ENCODE assay signal across 33 cellular contexts in the genomic region with DNA sequence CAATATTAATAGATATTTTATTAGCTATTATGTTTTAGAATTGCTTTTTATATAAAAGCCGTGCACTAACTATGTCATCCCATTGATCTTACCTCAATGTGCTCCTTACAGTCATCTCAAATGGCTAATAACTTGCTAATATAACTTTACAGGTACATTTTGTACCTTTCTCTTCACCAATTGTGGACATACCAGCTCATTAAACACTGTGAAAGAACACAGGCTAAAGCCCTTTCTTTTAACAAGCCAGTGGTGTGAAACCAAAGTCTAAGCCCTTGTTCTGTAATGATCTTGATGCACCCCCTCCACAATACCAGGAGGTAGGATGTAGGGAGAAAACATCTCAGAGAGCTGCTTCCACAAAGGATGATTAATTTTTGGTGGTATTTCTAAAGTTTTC.
DNase-seq lines count a peak whose midpoint lies in the region; ATAC-seq and TF ChIP-seq lines count a peak whose summit lies in the region.
"Had no signal": no experiment of that assay in that cellular context is flagged by ENCODE, and none has a peak within 500 bp of the region (broad histone marks: within the 10 kb centered on the region; RNA-seq: fewer than 3 reads in every experiment).

No MANE protein-coding gene starts in this region.

- peaks cover 3% of the 10 kb centered on the region for H3K36me3 Mint-ChIP-seq in neural progenitor cell
- H3K36me3 Mint-ChIP-seq: CD14-positive monocyte; CD4-positive, CD25-positive, alpha-beta regulatory T cell had no signal

- H3K9me3 ChIP-seq in neural progenitor cell (ENCODE audit: low read depth) = no peaks in the 10 kb centered on the region
- H3K9me3 ChIP-seq: A549, BE2C, Caco-2 had no signal

- no peaks in the 10 kb centered on the region for H3K79me2 ChIP-seq in neural progenitor cell (ENCODE audit: low read depth)

- ATAC-seq in Right ventricle myocardium superior (ENCODE audit: poor library complexity) = no peak
- ATAC-seq: A549; CD8-positive, alpha-beta T cell had no signal

- H3K27ac ChIP-seq in VCaP (peak overlapping the region; percentile 66), neural progenitor cell (no peak overlapping the region), substantia nigra (ENCODE audit: low read depth, low read length, poor library complexity, severe bottlenecking) (no peak overlapping the region)
- H3K27ac ChIP-seq: 22Rv1; A549; BLaER1; BLaER1 treated with 17β-estradiol and CSF1 and Interleukin-3, amounts not matched to agents 10 nM and 100 nM; C4-2B had no signal

- no peak overlapping the region for H3K4me3 ChIP-seq in LNCaP clone FGC (ENCODE audit: low read depth, low read length)
- no peak overlapping the region for H3K4me3 ChIP-seq in neural progenitor cell
- H3K4me3 ChIP-seq: A549; BLaER1; BLaER1 treated with 17β-estradiol and CSF1 and Interleukin-3, amounts not matched to agents 10 nM and 100 nM had no signal

- H3K36me3 ChIP-seq in neural progenitor cell = no peaks in the 10 kb centered on the region
- H3K36me3 ChIP-seq: BE2C; BLaER1; BLaER1 treated with 17β-estradiol and CSF1 and Interleukin-3, amounts not matched to agents 10 nM and 100 nM had no signal

- DNase-seq in LNCaP clone FGC (ENCODE audit: low read depth) = peak; percentile 79
- DNase-seq in neural progenitor cell (ENCODE audit: low spot score) = peak; percentile 31
- DNase-seq in Right ventricle myocardium superior = no peak
- no peak for DNase-seq in substantia nigra (lab: John Stamatoyannopoulos, UW)
- no peak for DNase-seq in NCI-H1694 (lab: John Stamatoyannopoulos, UW)
- DNase-seq: 8988T; ACHN; AML-193; BE2C; C1 segment of cervical spinal cord; Caco-2; Calu3; CD4-positive, alpha-beta memory T cell; CD4-positive, alpha-beta T cell; CD4-positive, CD25-positive, alpha-beta regulatory T cell; CD8-positive, alpha-beta memory T cell; CD8-positive, alpha-beta T cell; COR-L47; DMS 273 treated with DMSO at 0.1 percent for 48 hours; DMS153; DMS53; DMS79; DMS79 treated with DMSO at 0.1 percent for 48 hours; DND-41; EL had no signal

- H3K4me3 Mint-ChIP-seq in neural progenitor cell = no peak overlapping the region
- H3K4me3 Mint-ChIP-seq: B cell; CD14-positive monocyte; CD4-positive, alpha-beta memory T cell; CD4-positive, alpha-beta T cell; CD8-positive, alpha-beta memory T cell; CD8-positive, alpha-beta T cell had no signal

- H3K4me2 ChIP-seq in neural progenitor cell = no peak overlapping the region
- H3K4me2 ChIP-seq: A549; BLaER1; BLaER1 treated with 17β-estradiol and CSF1 and Interleukin-3, amounts not matched to agents 10 nM and 100 nM had no signal

- H3K4me1 ChIP-seq in neural progenitor cell = peaks cover 8% of the 10 kb centered on the region
- H3K4me1 ChIP-seq: A549, BE2C, BLaER1, Caco-2 had no signal

- H3K27me3 ChIP-seq in neural progenitor cell = no peaks in the 10 kb centered on the region
- H3K27me3 ChIP-seq: BE2C; BLaER1; BLaER1 treated with 17β-estradiol and CSF1 and Interleukin-3, amounts not matched to agents 10 nM and 100 nM had no signal

- no peak for TF ChIP-seq CTCF in LNCaP clone FGC (IDR thresholded peaks at IDR 0.05; ENCODE audit: control insufficient read depth, extremely low read depth, insufficient read depth)
- no peak for TF ChIP-seq CTCF in VCaP (conservative IDR thresholded peaks at IDR 0.05)
- no peak for TF ChIP-seq CTCF in neural progenitor cell (IDR thresholded peaks at IDR 0.05)

- peaks cover 22% of the 10 kb centered on the region for H3K9me3 Mint-ChIP-seq in neural progenitor cell

- H3F3A ChIP-seq in neural progenitor cell (ENCODE audit: low read depth) = no peaks in the 10 kb centered on the region

- no peak overlapping the region for H3K9ac ChIP-seq in neural progenitor cell
- H3K9ac ChIP-seq: BLaER1; BLaER1 treated with 17β-estradiol and CSF1 and Interleukin-3, amounts not matched to agents 10 nM and 100 nM had no signal

- H3K4me1 Mint-ChIP-seq in neural progenitor cell = peaks cover 14% of the 10 kb centered on the region
- H3K4me1 Mint-ChIP-seq: B cell; CD14-positive monocyte; CD4-positive, alpha-beta memory T cell; CD4-positive, CD25-positive, alpha-beta regulatory T cell; CD8-positive, alpha-beta memory T cell had no signal

- H3K27ac Mint-ChIP-seq in neural progenitor cell = no peak overlapping the region
- H3K27ac Mint-ChIP-seq: B cell; CD14-positive monocyte; CD4-positive, alpha-beta memory T cell; CD4-positive, alpha-beta T cell; CD4-positive, CD25-positive, alpha-beta regulatory T cell; CD8-positive, alpha-beta memory T cell; CD8-positive, alpha-beta T cell had no signal

- H3K27me3 Mint-ChIP-seq in neural progenitor cell (ENCODE audit: insufficient read depth, low read depth) = no peaks in the 10 kb centered on the region
- H3K27me3 Mint-ChIP-seq: B cell; CD4-positive, alpha-beta memory T cell; CD4-positive, alpha-beta T cell; CD4-positive, CD25-positive, alpha-beta regulatory T cell; CD8-positive, alpha-beta memory T cell had no signal

- H2AFZ ChIP-seq in neural progenitor cell (replicated peaks) = no peak overlapping the region

- intact Hi-C loops in Right ventricle myocardium superior (cut with DNase I) = no loop called here

- H4K20me1 ChIP-seq in neural progenitor cell (ENCODE audit: low read depth) = no peaks in the 10 kb centered on the region
- H4K20me1 ChIP-seq: BLaER1; BLaER1 treated with 17β-estradiol and CSF1 and Interleukin-3, amounts not matched to agents 10 nM and 100 nM had no signal

Comparison
In these comparisons a context has a peak if more than half of its experiments do, and no peak if none do; other contexts are left out.
1. DNase-seq: peak in LNCaP clone FGC (single experiment) and neural progenitor cell (single experiment); none in Right ventricle myocardium superior (single experiment), substantia nigra (0 of 49) and NCI-H1694 (single experiment).